Comparison of ENCODE assay signal across 19 cellular contexts in genomic region chr19:17942181-17942580, GRCh38. TPM values are rescaled to one million over a fixed set of nuclear protein-coding genes. Genes with fewer than 3 reads are reported as not detected.
A peak's percentile ranks its signal among the peaks of the same experiment; 100 is the strongest.
DNase-seq lines count a peak whose midpoint lies in the region; ATAC-seq and TF ChIP-seq lines count a peak whose summit lies in the region.
"Had no signal": no experiment of that assay in that cellular context is flagged by ENCODE, and none has a peak within 500 bp of the region (broad histone marks: within the 10 kb centered on the region; RNA-seq: fewer than 3 reads in every experiment).

No MANE protein-coding gene starts in this region.

- peaks cover 23% of the 10 kb centered on the region for H3K4me1 Mint-ChIP-seq in WTC11
- peaks cover 22% of the 10 kb centered on the region for H3K4me1 Mint-ChIP-seq in activated T-cell treated with anti-CD3 and anti-CD28 coated beads, Interleukin-2, amount 50 U/mL, for 24 hours (ENCODE audit: low read depth)

- no peak for ATAC-seq in WTC11

- H3K27ac ChIP-seq in iPS DF 6.9 (ENCODE audit: low read length) (no peak overlapping the region), thymus (ENCODE audit: low read depth) (peak overlapping the region; percentile 13)
- H3K27ac ChIP-seq: C4-2B had no signal

- POLR2A ChIA-PET in WTC11 (lab: Charles Lee) = interaction anchor here (0.8 to 2.1 kb wide), 3 partner anchors 10 to 29 kb away, joined by 3 to 27 read pairs (median 5); partner anchors contain the start of gene CCDC124

- H3K27me3 Mint-ChIP-seq in WTC11 (ENCODE audit: low read depth) = peaks cover 2% of the 10 kb centered on the region; the same call in 1 of the 2 replicates
- H3K27me3 Mint-ChIP-seq in activated T-cell treated with anti-CD3 and anti-CD28 coated beads, Interleukin-2, amount 50 U/mL, for 24 hours = no peaks in the 10 kb centered on the region

- peaks cover 6% of the 10 kb centered on the region for H3K4me1 ChIP-seq in iPS DF 6.9 (ENCODE audit: control insufficient read depth, insufficient read depth, low read length)
- H3K4me1 ChIP-seq in thymus (ENCODE audit: control insufficient read depth, insufficient read depth, low read length) = peaks cover 2% of the 10 kb centered on the region

- peak overlapping the region; percentile 66 for H3K4me3 Mint-ChIP-seq in WTC11
- H3K4me3 Mint-ChIP-seq in activated T-cell treated with anti-CD3 and anti-CD28 coated beads, Interleukin-2, amount 50 U/mL, for 24 hours = no peak overlapping the region

- H3K36me3 ChIP-seq in iPS DF 6.9 (ENCODE audit: control insufficient read depth, insufficient read depth, low read length) (peaks cover 3% of the 10 kb centered on the region; the same call in 1 of the 2 replicates), thymus (ENCODE audit: control insufficient read depth, insufficient read depth) (peaks cover 22% of the 10 kb centered on the region)

- H3K27me3 ChIP-seq in iPS DF 6.9 (ENCODE audit: control insufficient read depth, insufficient read depth, low read length) (no peaks in the 10 kb centered on the region), thymus (ENCODE audit: control insufficient read depth, insufficient read depth) (no peaks in the 10 kb centered on the region)

- DNase-seq in NCI-H2171 treated with DMSO at 0.1 percent for 48 hours (lab: John Stamatoyannopoulos, UW) (peak; percentile 68), NCI-H2171 (lab: John Stamatoyannopoulos, UW) (no peak), WTC11 (ENCODE audit: low spot score) (no peak), iPS DF 6.9 (ENCODE audit: low read depth, low spot score) (no peak), NCI-H510A (lab: John Stamatoyannopoulos, UW) (no peak)
- DNase-seq in activated CD8-positive, alpha-beta memory T cell treated with anti-CD3 and anti-CD28 coated beads, Interleukin-2, amount 50 U/mL, for 48 hours = no peak
- no peak for DNase-seq in activated T-cell treated with anti-CD3 and anti-CD28 coated beads, Interleukin-2, amount 50 U/mL, for 24 hours
- DNase-seq: EL, KG1, NCI-H1092, NCI-H1436, NCI-H1930, NCI-H510A treated with DMSO at 0.1 percent for 48 hours, NCI-H748 treated with DMSO at 0.1 percent for 48 hours, SIG-M5, SK-N-SH had no signal

- CTCF ChIA-PET in WTC11 (lab: Charles Lee) = interaction anchor here (0.6 to 5.2 kb wide), 11 partner anchors 9 to 210 kb away, joined by 3 to 89 read pairs (median 10); partner anchors contain the start of genes ARRDC2, CCDC124, PIK3R2 and RPL18A

- H3K4me3 ChIP-seq in iPS DF 6.9 (ENCODE audit: low read length) (peak overlapping the region; percentile 9; the same call in 1 of the 2 replicates), thymus (ENCODE audit: low read length) (no peak overlapping the region)

- no CpG with 5 or more reads among the region's 17 CpGs for WGBS in iPS DF 6.9 (ENCODE audit: insufficient coverage, insufficient read length)
- WGBS in thymus = 98% methylated on average over 17 of the region's 17 CpGs

- H3K9me3 ChIP-seq in iPS DF 6.9 (ENCODE audit: control insufficient read depth, insufficient read depth, low read length) (no peaks in the 10 kb centered on the region), thymus (ENCODE audit: control insufficient read depth) (no peaks in the 10 kb centered on the region)
- H3K9me3 ChIP-seq: SK-N-SH had no signal

- H3K27ac Mint-ChIP-seq in WTC11 = no peak overlapping the region
- H3K27ac Mint-ChIP-seq in activated T-cell treated with anti-CD3 and anti-CD28 coated beads, Interleukin-2, amount 50 U/mL, for 24 hours = no peak overlapping the region

- H3K9me3 Mint-ChIP-seq in WTC11 = no peaks in the 10 kb centered on the region
- H3K9me3 Mint-ChIP-seq in activated T-cell treated with anti-CD3 and anti-CD28 coated beads, Interleukin-2, amount 50 U/mL, for 24 hours = no peaks in the 10 kb centered on the region

- peaks cover 6% of the 10 kb centered on the region for H3K36me3 Mint-ChIP-seq in WTC11
- H3K36me3 Mint-ChIP-seq in activated T-cell treated with anti-CD3 and anti-CD28 coated beads, Interleukin-2, amount 50 U/mL, for 24 hours (ENCODE audit: low read depth) = peaks cover 66% of the 10 kb centered on the region

- TF ChIP-seq CTCF in WTC11 (IDR thresholded peaks at IDR 0.05) = no peak

TF ChIP-seq in WTC11, 78 proteins besides CTCF, POLR2A, EP300 and RAD21 (continues in another document):
- TF ChIP-seq MLX (CRISPR knock-in tag; IDR thresholded peaks at IDR 0.05) = no peak
- no peak for TF ChIP-seq GTF2I (CRISPR knock-in tag; conservative IDR thresholded peaks at IDR 0.05)
- no peak for TF ChIP-seq ZNF121 (CRISPR knock-in tag; IDR thresholded peaks at IDR 0.05)
- TF ChIP-seq ATF2 (CRISPR knock-in tag; IDR thresholded peaks at IDR 0.05; ENCODE audit: borderline replicate concordance, low read depth) = no peak
- TF ChIP-seq ZNF396 (CRISPR knock-in tag; IDR thresholded peaks at IDR 0.05; ENCODE audit: borderline replicate concordance) = no peak
- TF ChIP-seq TEAD4 (CRISPR knock-in tag; IDR thresholded peaks at IDR 0.05) = no peak
- no peak for TF ChIP-seq OVOL2 (CRISPR knock-in tag; IDR thresholded peaks at IDR 0.05; ENCODE audit: borderline replicate concordance)
- no peak for TF ChIP-seq NFYB (CRISPR knock-in tag; conservative IDR thresholded peaks at IDR 0.05; ENCODE audit: low read depth)
- TF ChIP-seq GABPB1 (CRISPR knock-in tag; IDR thresholded peaks at IDR 0.05) = no peak
- TF ChIP-seq ZNF671 (CRISPR knock-in tag; IDR thresholded peaks at IDR 0.05) = no peak
- no peak for TF ChIP-seq JUN (CRISPR knock-in tag; IDR thresholded peaks at IDR 0.05)
- no peak for TF ChIP-seq ZNF423 (CRISPR knock-in tag; IDR thresholded peaks at IDR 0.05)
- TF ChIP-seq ETV6 (CRISPR knock-in tag; IDR thresholded peaks at IDR 0.05) = no peak
- no peak for TF ChIP-seq USF2 (CRISPR knock-in tag; IDR thresholded peaks at IDR 0.05)
- TF ChIP-seq ZNF219 (CRISPR knock-in tag; IDR thresholded peaks at IDR 0.05; ENCODE audit: borderline replicate concordance) = no peak
- TF ChIP-seq EMX1 (CRISPR knock-in tag; IDR thresholded peaks at IDR 0.05) = no peak
- TF ChIP-seq, protein P1, sequence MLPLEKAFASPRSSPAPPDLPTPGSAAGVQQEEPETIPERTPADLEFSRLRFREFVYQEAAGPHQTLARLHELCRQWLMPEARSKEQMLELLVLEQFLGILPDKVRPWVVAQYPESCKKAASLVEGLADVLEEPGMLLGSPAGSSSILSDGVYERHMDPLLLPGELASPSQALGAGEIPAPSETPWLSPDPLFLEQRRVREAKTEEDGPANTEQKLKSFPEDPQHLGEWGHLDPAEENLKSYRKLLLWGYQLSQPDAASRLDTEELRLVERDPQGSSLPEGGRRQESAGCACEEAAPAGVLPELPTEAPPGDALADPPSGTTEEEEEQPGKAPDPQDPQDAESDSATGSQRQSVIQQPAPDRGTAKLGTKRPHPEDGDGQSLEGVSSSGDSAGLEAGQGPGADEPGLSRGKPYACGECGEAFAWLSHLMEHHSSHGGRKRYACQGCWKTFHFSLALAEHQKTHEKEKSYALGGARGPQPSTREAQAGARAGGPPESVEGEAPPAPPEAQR (CRISPR knock-in tag; IDR thresholded peaks at IDR 0.05) = no peak

RNA-seq across cellular contexts. Expression of gene CCDC124, which starts 9.4 kb away (rescaled TPM):
- 152 to 159 TPM (median 156 TPM) in 3 replicates for total RNA-seq in WTC11 (2021)
- polyA plus RNA-seq in thymus = 78.8 TPM

RNA-seq across cellular contexts. Expression of gene KCNN1, which starts 24.7 kb away (rescaled TPM):
- total RNA-seq in WTC11 (2021) = 15.3 to 18.0 TPM (median 17.2 TPM) in 3 replicates
- polyA plus RNA-seq in thymus = 0.27 TPM
- total RNA-seq: A172 had no signal
